ENCODE assay signal across 7 cellular contexts in genomic region chr1:47089356-47089755, GRCh38. TPM values are rescaled to one million over a fixed set of nuclear protein-coding genes. Genes with fewer than 3 reads are reported as not detected.
DNase-seq lines count a peak whose midpoint lies in the region; ATAC-seq and TF ChIP-seq lines count a peak whose summit lies in the region.
"Not testable (repeated sequence)": the region's sequence is repeated elsewhere in the genome, so short reads cannot be mapped to it uniquely, and the experiment has no call there.

No MANE protein-coding gene starts in this region.

- TF ChIP-seq CTCF in activated CD8-positive, alpha-beta T cell treated with anti-CD3 and anti-CD28 coated beads for 36 hours (IDR thresholded peaks at IDR 0.05) = peak; percentile 70
- TF ChIP-seq CTCF in colonic mucosa (IDR thresholded peaks at IDR 0.05) = peak; percentile 46
- TF ChIP-seq CTCF in progenitor cell of endocrine pancreas (IDR thresholded peaks at IDR 0.05; ENCODE audit: unreplicated experiment) = peak; percentile 69

- H3K9me3 Mint-ChIP-seq in activated CD8-positive, alpha-beta T cell treated with anti-CD3 and anti-CD28 coated beads for 36 hours; progenitor cell of endocrine pancreas (ENCODE audit: low read depth): not testable (repeated sequence)

- H3K27me3 ChIP-seq in colonic mucosa = not testable (repeated sequence)

- POLR2A ChIA-PET in activated CD8-positive, alpha-beta T cell treated with anti-CD3 and anti-CD28 coated beads for 36 hours (lab: Charles Lee) = not testable (repeated sequence)

- not testable (repeated sequence) for H3K27me3 Mint-ChIP-seq in activated CD8-positive, alpha-beta T cell treated with anti-CD3 and anti-CD28 coated beads for 36 hours; progenitor cell of endocrine pancreas

- not testable (repeated sequence) for ATAC-seq in activated CD8-positive, alpha-beta T cell treated with anti-CD3 and anti-CD28 coated beads for 36 hours

- DNase-seq in ELR (ENCODE audit: low read depth) = peak; percentile 52
- DNase-seq in LoVo (ENCODE audit: low spot score) = peak; percentile 40
- peak; percentile 57 for DNase-seq in OCI-M1 (lab: John Stamatoyannopoulos, UW)
- peak; percentile 61 for DNase-seq in activated CD8-positive, alpha-beta T cell treated with anti-CD3 and anti-CD28 coated beads for 36 hours
- DNase-seq in colonic mucosa = peak; percentile 45
- peak; percentile 14 for DNase-seq in iris pigment epithelial cell (ENCODE audit: low read depth)
- peak; percentile 20 for DNase-seq in progenitor cell of endocrine pancreas (ENCODE audit: low spot score, unreplicated experiment)

- H3K9me3 ChIP-seq in colonic mucosa = not testable (repeated sequence)

- not testable (repeated sequence) for H3K4me1 Mint-ChIP-seq in activated CD8-positive, alpha-beta T cell treated with anti-CD3 and anti-CD28 coated beads for 36 hours (ENCODE audit: low read depth); progenitor cell of endocrine pancreas (ENCODE audit: low read depth)

- not testable (repeated sequence) for H3K36me3 ChIP-seq in colonic mucosa

- CTCF ChIA-PET in activated CD8-positive, alpha-beta T cell treated with anti-CD3 and anti-CD28 coated beads for 36 hours (lab: Charles Lee) = not testable (repeated sequence)

- intact Hi-C loops in activated CD8-positive, alpha-beta T cell treated with anti-CD3 and anti-CD28 coated beads for 36 hours (cut with micrococcal nuclease); colonic mucosa (cut with DNase I): not testable (repeated sequence)

- not testable (repeated sequence) for H3K27ac Mint-ChIP-seq in activated CD8-positive, alpha-beta T cell treated with anti-CD3 and anti-CD28 coated beads for 36 hours; progenitor cell of endocrine pancreas

- H3K27ac ChIP-seq in colonic mucosa = not testable (repeated sequence)

- H3K9ac ChIP-seq in colonic mucosa (ENCODE audit: low read depth in 2 of 2, low read length in 2 of 2) = not testable (repeated sequence)

- H3K4me3 Mint-ChIP-seq in activated CD8-positive, alpha-beta T cell treated with anti-CD3 and anti-CD28 coated beads for 36 hours; progenitor cell of endocrine pancreas (ENCODE audit: low read depth): not testable (repeated sequence)

- H3K4me1 ChIP-seq in colonic mucosa = not testable (repeated sequence)

- not testable (repeated sequence) for H3K4me3 ChIP-seq in colonic mucosa

- not testable (repeated sequence) for H3K36me3 Mint-ChIP-seq in activated CD8-positive, alpha-beta T cell treated with anti-CD3 and anti-CD28 coated beads for 36 hours (ENCODE audit: low read depth); progenitor cell of endocrine pancreas (ENCODE audit: insufficient read depth)

RNA-seq across cellular contexts. Expression of gene CYP4Z1, which starts 22.3 kb away (rescaled TPM):
- not detected for total RNA-seq in activated CD8-positive, alpha-beta T cell treated with anti-CD3 and anti-CD28 coated beads for 36 hours
- not detected for total RNA-seq in colonic mucosa
- total RNA-seq in progenitor cell of endocrine pancreas = not detected in 2 replicates

RNA-seq across cellular contexts. Expression of gene CYP4A22, which starts 47.9 kb away (rescaled TPM):
- total RNA-seq in activated CD8-positive, alpha-beta T cell treated with anti-CD3 and anti-CD28 coated beads for 36 hours = not detected
- not detected for total RNA-seq in colonic mucosa
- not detected in 2 replicates for total RNA-seq in progenitor cell of endocrine pancreas
